In genomic region chr17:21549107-21549687, GRCh38 we compare ENCODE assay signal across 10 cellular contexts.
DNase-seq lines count a peak whose midpoint lies in the region; ATAC-seq and TF ChIP-seq lines count a peak whose summit lies in the region.
"Had no signal": no experiment of that assay in that cellular context is flagged by ENCODE, and none has a peak within 500 bp of the region (broad histone marks: within the 10 kb centered on the region; RNA-seq: fewer than 3 reads in every experiment).

No MANE protein-coding gene starts in this region.

- peaks cover 4% of the 10 kb centered on the region for H3K27me3 ChIP-seq in adrenal gland

- peaks cover 0 to 24% of the 10 kb centered on the region in 2 donors for H3K4me1 ChIP-seq in adrenal gland (replicated peaks in 1 of 2)

- BruUV-seq in Calu3 (replicated peaks; lab: Mats Ljungman, UMichigan): no TSS peak

- intact Hi-C loops in Calu3 (cut with micrococcal nuclease; ENCODE audit: unreplicated experiment): no loop called here
- intact Hi-C loops in adrenal gland (cut with DNase I): no loop called here

- H3K4me3 Mint-ChIP-seq in Calu3 (ENCODE audit: low read depth, unreplicated experiment): peak overlapping the region; percentile 39
- H3K4me3 Mint-ChIP-seq in nephron progenitor cell: peak overlapping the region; percentile 75

- no peak overlapping the region for H3K4me3 ChIP-seq in adrenal gland
- H3K4me3 ChIP-seq: GM12878 had no signal

- peak overlapping the region; percentile 45 for H3K27ac Mint-ChIP-seq in Calu3 (ENCODE audit: unreplicated experiment)
- H3K27ac Mint-ChIP-seq in nephron progenitor cell: no peak overlapping the region

- H3K36me3 Mint-ChIP-seq in Calu3 (ENCODE audit: insufficient read depth, unreplicated experiment): peaks cover 13% of the 10 kb centered on the region
- peaks cover 8% of the 10 kb centered on the region for H3K36me3 Mint-ChIP-seq in nephron progenitor cell (ENCODE audit: low read depth)

- no peaks in the 10 kb centered on the region for H3K9me3 ChIP-seq in adrenal gland (replicated peaks in 1 of 3)

- no peak for TF ChIP-seq POLR2A in adrenal gland (IDR thresholded peaks at IDR 0.05)

- DNase-seq in Calu3 (no peak), M059J (ENCODE audit: low read depth) (peak; percentile 76), astrocyte of the hippocampus (ENCODE audit: low read depth, low spot score) (peak; percentile 8), nephron progenitor cell (no peak), NCI-H1417 treated with DMSO at 0.1 percent for 48 hours (lab: John Stamatoyannopoulos, UW) (no peak), NOMO-1 treated with dmso at 0.1 percent for 144 hours (lab: John Stamatoyannopoulos, UW; ENCODE audit: unreplicated experiment) (no peak), adrenal gland (no peak)
- DNase-seq: NCI-H1048 had no signal

- H3K36me3 ChIP-seq in adrenal gland (replicated peaks in 1 of 2): no peaks in the 10 kb centered on the region

- no peak for ATAC-seq in HG03439 (IDR thresholded peaks at IDR 0.05; ENCODE audit: unreplicated experiment)
- ATAC-seq: GM12878 had no signal

- TF ChIP-seq CTCF in Calu3 (IDR thresholded peaks at IDR 0.05; ENCODE audit: unreplicated experiment) (no peak), nephron progenitor cell (IDR thresholded peaks at IDR 0.05) (no peak), adrenal gland (IDR thresholded peaks at IDR 0.05) (no peak)

- CTCF ChIA-PET in Calu3 (lab: Charles Lee): no interaction called here

- H3K9me3 Mint-ChIP-seq in Calu3 (ENCODE audit: low read depth, unreplicated experiment) (no peaks in the 10 kb centered on the region), nephron progenitor cell (peaks cover 41% of the 10 kb centered on the region)

- H3K27me3 Mint-ChIP-seq in Calu3 (ENCODE audit: unreplicated experiment): peaks cover 7% of the 10 kb centered on the region
- peaks cover 10% of the 10 kb centered on the region for H3K27me3 Mint-ChIP-seq in nephron progenitor cell (ENCODE audit: low read depth, poor library complexity)

- H3K4me1 Mint-ChIP-seq in Calu3 (ENCODE audit: low read depth, unreplicated experiment) (peaks cover 13% of the 10 kb centered on the region), nephron progenitor cell (peaks cover 14% of the 10 kb centered on the region)

- WGBS in adrenal gland, 4 donors: 78 to 90% (median 86%) methylated on average over 1 of the region's 1 CpG

- H3K27ac ChIP-seq in adrenal gland: no peak overlapping the region

Comparison
In these comparisons a context has a peak if more than half of its experiments do, and no peak if none do; other contexts are left out.
1. DNase-seq: peak in M059J (single experiment) and astrocyte of the hippocampus (single experiment); none in Calu3 (single experiment), nephron progenitor cell (single experiment), NCI-H1417 treated with DMSO at 0.1 percent for 48 hours (single experiment), NOMO-1 treated with dmso at 0.1 percent for 144 hours (single experiment) and adrenal gland (0 of 7).